In the genomic region with DNA sequence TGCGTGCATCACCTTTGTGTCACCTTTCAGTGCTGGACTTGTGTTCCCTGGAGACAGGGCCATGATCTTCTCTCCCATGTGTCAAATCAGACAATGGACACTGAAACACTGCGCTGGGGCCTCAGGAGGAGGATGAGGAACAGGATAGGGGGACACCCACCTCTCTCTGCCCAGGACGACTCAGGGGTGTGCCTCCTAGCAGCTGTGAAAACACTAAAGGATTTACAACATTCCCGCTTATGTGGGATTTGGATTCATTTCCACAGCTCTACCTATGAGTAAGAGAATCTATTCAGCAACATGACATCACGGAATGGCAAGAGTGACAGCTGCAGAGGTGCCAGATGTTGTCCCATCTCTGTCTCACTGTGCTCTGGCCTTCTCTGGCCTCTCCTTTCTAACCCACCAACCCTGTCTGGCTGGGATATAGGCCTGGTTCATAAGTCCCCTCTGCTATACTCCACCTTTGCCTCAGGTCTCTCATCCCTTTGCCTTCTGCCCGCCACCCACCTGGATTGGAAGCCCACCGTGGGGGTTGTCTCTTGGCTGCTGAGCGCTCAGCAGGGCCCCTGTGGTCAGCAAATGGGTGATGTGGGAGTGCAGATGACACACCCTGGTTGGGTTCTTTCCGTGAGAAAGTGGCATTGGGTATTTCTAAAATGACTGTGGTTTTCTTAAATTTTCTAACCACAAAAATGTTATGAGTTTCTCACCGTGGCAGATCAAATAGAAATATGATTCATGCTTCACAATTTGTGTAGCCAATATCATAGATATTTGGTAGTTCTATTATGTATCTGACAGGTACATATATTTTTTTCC, we compare ENCODE assay signal across 8 cellular contexts.
A peak's percentile ranks its signal among the peaks of the same experiment; 100 is the strongest.
DNase-seq lines count a peak whose midpoint lies in the region; ATAC-seq lines count a peak whose summit lies in the region.

No MANE protein-coding gene starts in this region.

- ATAC-seq in HG03354 (IDR thresholded peaks at IDR 0.05; ENCODE audit: poor library complexity, severe bottlenecking, unreplicated experiment) (peak; percentile 53), HG03025 (IDR thresholded peaks at IDR 0.05; ENCODE audit: low FRiP score, unreplicated experiment) (no peak)

- DNase-seq in EH (ENCODE audit: low read depth) (peak; percentile 25), hepatic stellate cell (ENCODE audit: low spot score) (peak; percentile 16), NCI-H2107 treated with DMSO at 0.1 percent for 48 hours (lab: John Stamatoyannopoulos, UW; ENCODE audit: unreplicated experiment) (no peak), NCI-H187 (lab: John Stamatoyannopoulos, UW) (no peak), NCI-H510A (lab: John Stamatoyannopoulos, UW) (no peak)
- DNase-seq in activated CD4-positive, alpha-beta T cell treated with anti-CD3 and anti-CD28 coated beads, Interleukin-2, amount 50 U/mL, for 4 hours: peak; percentile 47 to 52

Comparison
In these comparisons a context has a peak if more than half of its experiments do, and no peak if none do; other contexts are left out.
1. DNase-seq: peak in EH (single experiment), activated CD4-positive, alpha-beta T cell treated with anti-CD3 and anti-CD28 coated beads, Interleukin-2, amount 50 U/mL, for 4 hours (2 of 2) and hepatic stellate cell (single experiment); none in NCI-H2107 treated with DMSO at 0.1 percent for 48 hours (single experiment), NCI-H187 (0 of 2) and NCI-H510A (single experiment).